In the genomic region with DNA sequence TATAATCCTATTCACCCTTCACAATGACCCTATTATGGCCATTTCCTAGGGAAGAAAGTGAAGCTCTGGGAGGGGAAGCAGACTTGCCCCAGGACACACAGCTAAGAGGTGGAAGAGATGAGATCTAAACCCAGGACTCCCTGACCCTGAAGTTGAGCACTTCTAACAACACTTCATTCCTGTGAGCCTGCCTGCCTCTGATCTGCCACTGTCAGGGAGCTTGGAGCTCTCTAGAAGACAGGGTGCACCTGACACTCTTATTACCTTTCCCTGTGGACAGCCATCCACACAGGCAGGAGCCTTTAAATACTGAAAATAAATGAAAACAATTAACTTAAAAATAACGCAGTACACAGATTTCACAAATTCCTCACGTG, we compare ENCODE assay signal across 9 cellular contexts. TPM values are rescaled to one million over a fixed set of nuclear protein-coding genes. Genes with fewer than 3 reads are reported as not detected.
DNase-seq lines count a peak whose midpoint lies in the region; ATAC-seq lines count a peak whose summit lies in the region.
"Had no signal": no experiment of that assay in that cellular context is flagged by ENCODE, and none has a peak within 500 bp of the region (broad histone marks: within the 10 kb centered on the region; RNA-seq: fewer than 3 reads in every experiment).

No MANE protein-coding gene starts in this region.

- intact Hi-C loops in activated CD4-positive, alpha-beta T cell treated with anti-CD3 and anti-CD28 coated beads for 36 hours (cut with DNase I, micrococcal nuclease) = loop anchor here in 1 of 2 experiments (10.0 kb wide), 2 partner anchors 731 to 919 kb away; a partner anchor contains a TSS
- intact Hi-C loops in posterior vena cava (cut with DNase I) = no loop called here

- H3K9me3 ChIP-seq in iPS-18a (ENCODE audit: control insufficient read depth, low read depth, low read length) = no peaks in the 10 kb centered on the region
- H3K9me3 ChIP-seq in stomach smooth muscle (ENCODE audit: control insufficient read depth in 2 of 2, low read length in 2 of 2) = no peaks in the 10 kb centered on the region

- peak overlapping the region; percentile 41 for H3K9ac ChIP-seq in iPS-18a (ENCODE audit: low read length)
- peak overlapping the region; percentile 79 to 94 for H3K9ac ChIP-seq in stomach smooth muscle (ENCODE audit: low read length in 2 of 2)

- no peaks in the 10 kb centered on the region for H3K27me3 Mint-ChIP-seq in activated CD4-positive, alpha-beta T cell treated with anti-CD3 and anti-CD28 coated beads for 36 hours
- H3K27me3 Mint-ChIP-seq in activated T-helper 17 cell treated with anti-CD3 and anti-CD28 coated beads, Interleukin-2, amount 50 U/mL, for 72 hours = no peaks in the 10 kb centered on the region

- no peak for DNase-seq in activated CD4-positive, alpha-beta T cell treated with anti-CD3 and anti-CD28 coated beads for 36 hours
- no peak for DNase-seq in activated CD4-positive, alpha-beta T cell treated with anti-CD3 and anti-CD28 coated beads for 4 hours
- no peak for DNase-seq in posterior vena cava (ENCODE audit: low spot score)
- DNase-seq in NCI-H446 treated with DMSO at 0.1 percent for 48 hours (lab: John Stamatoyannopoulos, UW) = no peak

- peak overlapping the region; percentile 78 for H3K4me3 ChIP-seq in iPS-18a (ENCODE audit: low read length)
- peak overlapping the region; percentile 79 to 95 for H3K4me3 ChIP-seq in stomach smooth muscle (ENCODE audit: low read length in 2 of 2)

- H3K4me1 Mint-ChIP-seq in activated CD4-positive, alpha-beta T cell treated with anti-CD3 and anti-CD28 coated beads for 36 hours = peaks cover 58% of the 10 kb centered on the region
- peaks cover 38% of the 10 kb centered on the region for H3K4me1 Mint-ChIP-seq in activated T-helper 17 cell treated with anti-CD3 and anti-CD28 coated beads, Interleukin-2, amount 50 U/mL, for 72 hours

- H3K36me3 Mint-ChIP-seq in activated CD4-positive, alpha-beta T cell treated with anti-CD3 and anti-CD28 coated beads for 36 hours (ENCODE audit: low read depth) = peaks cover 7% of the 10 kb centered on the region
- H3K36me3 Mint-ChIP-seq in activated T-helper 17 cell treated with anti-CD3 and anti-CD28 coated beads, Interleukin-2, amount 50 U/mL, for 72 hours (ENCODE audit: low read depth) = peaks cover 17% of the 10 kb centered on the region

- H3K36me3 ChIP-seq in iPS-18a (ENCODE audit: control insufficient read depth, low read depth, low read length) (no peaks in the 10 kb centered on the region), stomach smooth muscle (ENCODE audit: control insufficient read depth in 2 of 2, insufficient read depth in 2 of 2, low read length in 2 of 2) (peaks cover 6 to 10% of the 10 kb centered on the region in 2 donors)

- POLR2A ChIA-PET in activated CD4-positive, alpha-beta T cell treated with anti-CD3 and anti-CD28 coated beads for 36 hours (lab: Charles Lee) = interaction anchor here (1.0 to 2.4 kb wide), 3 partner anchors 11 to 107 kb away, joined by 4 to 19 read pairs (median 6); a partner anchor contains a TSS

- H3K4me1 ChIP-seq in iPS-18a (ENCODE audit: control insufficient read depth, low read depth, low read length) (peaks cover 16% of the 10 kb centered on the region), stomach smooth muscle (ENCODE audit: control insufficient read depth, insufficient read depth, low read length) (peaks cover 26% of the 10 kb centered on the region)

- CTCF ChIA-PET in activated CD4-positive, alpha-beta T cell treated with anti-CD3 and anti-CD28 coated beads for 36 hours (lab: Charles Lee) = interaction anchor here (1.0 to 5.4 kb wide), 5 partner anchors 13 to 263 kb away, joined by 3 to 47 read pairs (median 5); a partner anchor contains a TSS

- no peaks in the 10 kb centered on the region for H3K9me3 Mint-ChIP-seq in activated CD4-positive, alpha-beta T cell treated with anti-CD3 and anti-CD28 coated beads for 36 hours (ENCODE audit: low read depth)
- H3K9me3 Mint-ChIP-seq in activated T-helper 17 cell treated with anti-CD3 and anti-CD28 coated beads, Interleukin-2, amount 50 U/mL, for 72 hours = no peaks in the 10 kb centered on the region

- H3K27ac Mint-ChIP-seq in activated CD4-positive, alpha-beta T cell treated with anti-CD3 and anti-CD28 coated beads for 36 hours = peak overlapping the region; percentile 82
- peak overlapping the region; percentile 71 for H3K27ac Mint-ChIP-seq in activated T-helper 17 cell treated with anti-CD3 and anti-CD28 coated beads, Interleukin-2, amount 50 U/mL, for 72 hours

- H3K27ac ChIP-seq in iPS-18a (ENCODE audit: low read length) (no peak overlapping the region), stomach smooth muscle (ENCODE audit: low read length) (peak overlapping the region; percentile 62)

- H3K27me3 ChIP-seq in iPS-18a (ENCODE audit: control insufficient read depth, insufficient read depth, low read length) (no peaks in the 10 kb centered on the region), stomach smooth muscle (ENCODE audit: control insufficient read depth in 1 of 2, insufficient read depth in 2 of 2, low read length in 2 of 2) (no peaks in the 10 kb centered on the region)

- ATAC-seq in activated CD4-positive, alpha-beta T cell treated with anti-CD3 and anti-CD28 coated beads for 36 hours = no peak
- ATAC-seq in activated T-helper 17 cell treated with anti-CD3 and anti-CD28 coated beads, Interleukin-2, amount 50 U/mL, for 72 hours (replicated peaks) = no peak
- ATAC-seq in HG02870 (IDR thresholded peaks at IDR 0.05; ENCODE audit: unreplicated experiment) = no peak

- peak overlapping the region; percentile 87 for H3K4me3 Mint-ChIP-seq in activated CD4-positive, alpha-beta T cell treated with anti-CD3 and anti-CD28 coated beads for 36 hours
- H3K4me3 Mint-ChIP-seq in activated T-helper 17 cell treated with anti-CD3 and anti-CD28 coated beads, Interleukin-2, amount 50 U/mL, for 72 hours = peak overlapping the region; percentile 89

RNA-seq across cellular contexts. Expression of a gene that starts 0.6 kb away (rescaled TPM):
- total RNA-seq in activated CD4-positive, alpha-beta T cell treated with anti-CD3 and anti-CD28 coated beads for 36 hours = 10 to 100 TPM; 27.8 to 31.0 TPM
- total RNA-seq in activated T-helper 17 cell treated with anti-CD3 and anti-CD28 coated beads, Interleukin-2, amount 50 U/mL, for 72 hours = 10 to 100 TPM; 59.2 to 83.7 TPM
- 10 to 100 TPM; 40.3 to 59.6 TPM for total RNA-seq in posterior vena cava

RNA-seq across cellular contexts. Expression of a gene that starts 13.1 kb away (rescaled TPM):
- 1 to 10 TPM; 8.5 to 8.9 TPM for total RNA-seq in activated CD4-positive, alpha-beta T cell treated with anti-CD3 and anti-CD28 coated beads for 36 hours
- total RNA-seq in activated T-helper 17 cell treated with anti-CD3 and anti-CD28 coated beads, Interleukin-2, amount 50 U/mL, for 72 hours = 10 to 100 TPM; 13.7 to 20.9 TPM
- 10 to 100 TPM; 18.4 to 21.4 TPM for total RNA-seq in posterior vena cava

RNA-seq across cellular contexts. Expression of a gene that starts 52.0 kb away (rescaled TPM):
- total RNA-seq in activated CD4-positive, alpha-beta T cell treated with anti-CD3 and anti-CD28 coated beads for 36 hours = not detected
- total RNA-seq in activated T-helper 17 cell treated with anti-CD3 and anti-CD28 coated beads, Interleukin-2, amount 50 U/mL, for 72 hours = not detected
- total RNA-seq in posterior vena cava = not detected
- total RNA-seq: dermis microvascular lymphatic vessel endothelial cell had no signal
